Comparison of ENCODE assay signal across 26 cellular contexts in genomic region chr22:27269751-27270586, GRCh38.
"Had no signal": no experiment of that assay in that cellular context is flagged by ENCODE, and none has a peak within 500 bp of the region (broad histone marks: within the 10 kb centered on the region; RNA-seq: fewer than 3 reads in every experiment).

No MANE protein-coding gene starts in this region.

- H3K36me3 ChIP-seq: adrenal gland, right lobe of liver, transverse colon, uterus had no signal

- H3K79me2 ChIP-seq: hepatocyte had no signal

- H3K9me3 Mint-ChIP-seq: activated B cell treated with CpG ODN at 0.5 μM for 24 hours; activated T-cell treated with anti-CD3 and anti-CD28 coated beads, Interleukin-2, amount 50 U/mL, for 4 hours; activated T-helper 2 cell treated with anti-CD3 and anti-CD28 coated beads, Interferon-gamma antibody, Interleukin-2, Interleukin-4, amounts not matched to agents 10 μg/mL and 5 μg/mL and 100 μg/mL, durations not matched to agents 14 hours and 24 hours and 36 hours; dendritic cell treated with granulocyte-macrophage colony-stimulating factor and Interleukin-4, amounts not matched to agents 40 ng/mL and 50 ng/mL, for 4 days; mesothelial cell of epicardium; T-helper 1 cell treated with Interleukin-12 subunit alpha and Interleukin-12 subunit beta and Interleukin-4 antibody, amounts not matched to agents 30 μg/mL and 1 μg/mL, for 36 hours had no signal

- H3K4me2 ChIP-seq: hepatocyte, smooth muscle cell had no signal

- H3K27ac Mint-ChIP-seq: activated B cell treated with CpG ODN at 0.5 μM for 24 hours; activated CD4-positive, alpha-beta T cell treated with anti-CD3 and anti-CD28 coated beads for 36 hours; activated naive CD8-positive, alpha-beta T cell; activated T-helper 2 cell treated with anti-CD3 and anti-CD28 coated beads, Interferon-gamma antibody, Interleukin-2, Interleukin-4, amounts not matched to agents 10 μg/mL and 5 μg/mL and 100 μg/mL, durations not matched to agents 14 hours and 24 hours and 36 hours; dendritic cell treated with granulocyte-macrophage colony-stimulating factor and Interleukin-4, amounts not matched to agents 40 ng/mL and 50 ng/mL, for 4 days; immature natural killer cell; mesothelial cell of epicardium; naive thymus-derived CD8-positive, alpha-beta T cell; stimulated activated naive B cell treated with anti-CD40 and anti-IgM and Interleukin-4, amounts not matched to agents 10 μg/mL and 1 μg/mL and 100 μg/mL, for 72 hours; T-helper 1 cell treated with Interleukin-12 subunit alpha and Interleukin-12 subunit beta and Interleukin-4 antibody, amounts not matched to agents 30 μg/mL and 1 μg/mL, for 36 hours had no signal

- ATAC-seq: activated CD4-positive, alpha-beta T cell treated with anti-CD3 and anti-CD28 coated beads for 36 hours; activated T-cell treated with anti-CD3 and anti-CD28 coated beads, Interleukin-2, amount 50 U/mL, for 4 hours; esophagus mucosa; left lobe of liver; naive thymus-derived CD8-positive, alpha-beta T cell; right lobe of liver; stimulated activated naive B cell treated with anti-CD40 and anti-IgM and Interleukin-4, amounts not matched to agents 10 μg/mL and 1 μg/mL and 100 μg/mL, for 72 hours had no signal

- H3K4me3 ChIP-seq: adrenal gland, hepatocyte, right lobe of liver, smooth muscle cell, transverse colon, uterus had no signal

- H3K9me3 ChIP-seq: adrenal gland, right lobe of liver, transverse colon, uterus had no signal

- H3K4me1 ChIP-seq: adrenal gland, right lobe of liver, transverse colon, uterus had no signal

- H3K27me3 ChIP-seq: right lobe of liver had no signal

- H3K4me3 Mint-ChIP-seq: activated B cell treated with CpG ODN at 0.5 μM for 24 hours; activated CD4-positive, alpha-beta T cell treated with anti-CD3 and anti-CD28 coated beads for 36 hours; activated naive CD8-positive, alpha-beta T cell; activated T-cell treated with anti-CD3 and anti-CD28 coated beads, Interleukin-2, amount 50 U/mL, for 4 hours; dendritic cell treated with granulocyte-macrophage colony-stimulating factor and Interleukin-4, amounts not matched to agents 40 ng/mL and 50 ng/mL, for 4 days; immature natural killer cell; mesothelial cell of epicardium; naive thymus-derived CD8-positive, alpha-beta T cell; stimulated activated naive B cell treated with anti-CD40 and anti-IgM and Interleukin-4, amounts not matched to agents 10 μg/mL and 1 μg/mL and 100 μg/mL, for 72 hours; T-helper 1 cell treated with Interleukin-12 subunit alpha and Interleukin-12 subunit beta and Interleukin-4 antibody, amounts not matched to agents 30 μg/mL and 1 μg/mL, for 36 hours had no signal

- H3K36me3 Mint-ChIP-seq: activated naive CD8-positive, alpha-beta T cell; immature natural killer cell; mesothelial cell of epicardium; naive thymus-derived CD8-positive, alpha-beta T cell; stimulated activated naive B cell treated with anti-CD40 and anti-IgM and Interleukin-4, amounts not matched to agents 10 μg/mL and 1 μg/mL and 100 μg/mL, for 72 hours had no signal

- H3K4me1 Mint-ChIP-seq: activated B cell treated with CpG ODN at 0.5 μM for 24 hours; activated CD4-positive, alpha-beta T cell treated with anti-CD3 and anti-CD28 coated beads for 36 hours; immature natural killer cell; stimulated activated naive B cell treated with anti-CD40 and anti-IgM and Interleukin-4, amounts not matched to agents 10 μg/mL and 1 μg/mL and 100 μg/mL, for 72 hours had no signal

- H3K27ac ChIP-seq: adrenal gland, hepatocyte, right lobe of liver, transverse colon, uterus had no signal

- DNase-seq: activated B cell treated with CpG ODN at 0.5 μM for 24 hours; activated CD4-positive, alpha-beta T cell treated with anti-CD3 and anti-CD28 coated beads for 36 hours; activated CD4-positive, alpha-beta T cell treated with anti-CD3 and anti-CD28 coated beads, Interleukin-2, amount 50 U/mL, for 48 hours; activated CD8-positive, alpha-beta memory T cell treated with anti-CD3 and anti-CD28 coated beads, Interleukin-2, amount 50 U/mL, for 48 hours; activated naive CD4-positive, alpha-beta T cell; activated T-cell treated with anti-CD3 and anti-CD28 coated beads, Interleukin-2, amount 50 U/mL, for 4 hours; effector CD4-positive, alpha-beta T cell; foreskin melanocyte; immature natural killer cell; naive thymus-derived CD8-positive, alpha-beta T cell; right lobe of liver; stimulated activated CD4-positive, alpha-beta T cell treated with anti-CD3 and anti-CD28 coated beads, Interleukin-15, amount 100 ng/mL, for 24 hours; stimulated activated CD8-positive, alpha-beta memory T cell treated with anti-CD3 and anti-CD28 coated beads, Interleukin-4, amount 100 ng/mL, for 48 hours; stimulated activated naive B cell treated with anti-CD40 and anti-IgM and Interleukin-4, amounts not matched to agents 10 μg/mL and 1 μg/mL and 100 μg/mL, for 72 hours; transverse colon; uterus had no signal
